ENCODE assay signal across 1 cellular context in genomic region chr19:51594774-51595109, GRCh38.
TF ChIP-seq lines count a peak whose summit lies in the region.

No MANE protein-coding gene starts in this region.

TF ChIP-seq in K562, 482 proteins besides CTCF, POLR2A, EP300 and RAD21 (continued from another document):
- TF ChIP-seq CEBPG (CRISPR knock-in tag; IDR thresholded peaks at IDR 0.05) (no peak), CEBPG (tag; conservative IDR thresholded peaks at IDR 0.05 in 1 of 2, IDR thresholded peaks at IDR 0.05 in 1 of 2) (no peak), SMC3 (conservative IDR thresholded peaks at IDR 0.05; ENCODE audit: insufficient read depth, low read depth, low read length) (no peak), ZNF740 (CRISPR knock-in tag; IDR thresholded peaks at IDR 0.05) (no peak), ZNF740 (tag; IDR thresholded peaks at IDR 0.05) (no peak), TFE3 (CRISPR knock-in tag; IDR thresholded peaks at IDR 0.05) (no peak), HDGF (IDR thresholded peaks at IDR 0.05) (0 out of 2 replicates have a peak, but pooled peaks have one; percentile 56), ZNF263 (CRISPR knock-in tag; IDR thresholded peaks at IDR 0.05; ENCODE audit: borderline replicate concordance) (peak; percentile 46; the same call in 1 of the 2 replicates), DIDO1 (tag; IDR thresholded peaks at IDR 0.05; ENCODE audit: low read depth) (no peak), ZBTB40 (IDR thresholded peaks at IDR 0.05) (no peak), ZBTB40 (CRISPR knock-in tag; IDR thresholded peaks at IDR 0.05) (no peak), MAZ (CRISPR knock-in tag; conservative IDR thresholded peaks at IDR 0.05 in 1 of 2, IDR thresholded peaks at IDR 0.05 in 1 of 2) (peak in 1 of 2 experiments; percentile 21; a peak in 1 of 4 replicates), TEAD4 (IDR thresholded peaks at IDR 0.05; ENCODE audit: low read length) (no peak), TEAD4 (CRISPR knock-in tag; IDR thresholded peaks at IDR 0.05; ENCODE audit: borderline replicate concordance) (no peak), SMARCA5 (IDR thresholded peaks at IDR 0.05) (no peak), BHLHE40 (IDR thresholded peaks at IDR 0.05; ENCODE audit: low read length) (no peak), KLF1 (tag; IDR thresholded peaks at IDR 0.05) (no peak), GABPB1 (CRISPR knock-in tag; IDR thresholded peaks at IDR 0.05) (no peak), MCM5 (IDR thresholded peaks at IDR 0.05; ENCODE audit: low read depth) (no peak), XRCC4 (IDR thresholded peaks at IDR 0.05; ENCODE audit: extremely low read depth, insufficient read depth, insufficient read length) (no peak), PHB (CRISPR knock-in tag; IDR thresholded peaks at IDR 0.05) (no peak), KAT8 (IDR thresholded peaks at IDR 0.05; ENCODE audit: low read depth) (no peak), CHAMP1 (IDR thresholded peaks at IDR 0.05) (no peak), EHMT2 (IDR thresholded peaks at IDR 0.05) (0 out of 2 replicates have a peak, but pooled peaks have one; percentile 9), ZFP36 (IDR thresholded peaks at IDR 0.05; ENCODE audit: low read depth, low read length, partially characterized antibody) (no peak), MIER1 (IDR thresholded peaks at IDR 0.05; ENCODE audit: low read depth) (no peak), PHTF2 (CRISPR knock-in tag; IDR thresholded peaks at IDR 0.05) (no peak), NR1H2 (CRISPR knock-in tag; IDR thresholded peaks at IDR 0.05) (no peak), ILF3 (IDR thresholded peaks at IDR 0.05; ENCODE audit: borderline replicate concordance) (no peak), HNRNPH1 (optimal IDR thresholded peaks at IDR 0.05; ENCODE audit: low read depth, low read length) (no peak), NR2C2 (CRISPR knock-in tag; IDR thresholded peaks at IDR 0.05) (no peak), NR2C2 (tag; IDR thresholded peaks at IDR 0.05) (peak; percentile 55), FOSL1 (tag; conservative IDR thresholded peaks at IDR 0.05) (0 out of 2 replicates have a peak, but pooled peaks have one; percentile 0), OTX1 (CRISPR knock-in tag; IDR thresholded peaks at IDR 0.05) (no peak), NR3C1 (CRISPR knock-in tag; IDR thresholded peaks at IDR 0.05) (no peak), BRF1 (IDR thresholded peaks at IDR 0.05; ENCODE audit: borderline replicate concordance, extremely low read depth, insufficient read length) (no peak), USF1 (CRISPR knock-in tag; IDR thresholded peaks at IDR 0.05) (no peak), MXI1 (IDR thresholded peaks at IDR 0.05; ENCODE audit: low read depth, low read length) (no peak), L3MBTL2 (IDR thresholded peaks at IDR 0.05) (no peak), RBFOX2 (IDR thresholded peaks at IDR 0.05; ENCODE audit: low read depth, low read length) (0 out of 2 replicates have a peak, but pooled peaks have one; percentile 22), ESRRA (IDR thresholded peaks at IDR 0.05; ENCODE audit: borderline replicate concordance, low read depth) (0 out of 2 replicates have a peak, but pooled peaks have one; percentile 1), NBN (IDR thresholded peaks at IDR 0.05; ENCODE audit: low read depth) (no peak), SMAD1 (IDR thresholded peaks at IDR 0.05; ENCODE audit: low read depth, low read length, partially characterized antibody) (no peak), ZNF57 (CRISPR knock-in tag; IDR thresholded peaks at IDR 0.05) (no peak)
- TF ChIP-seq, protein P1, sequence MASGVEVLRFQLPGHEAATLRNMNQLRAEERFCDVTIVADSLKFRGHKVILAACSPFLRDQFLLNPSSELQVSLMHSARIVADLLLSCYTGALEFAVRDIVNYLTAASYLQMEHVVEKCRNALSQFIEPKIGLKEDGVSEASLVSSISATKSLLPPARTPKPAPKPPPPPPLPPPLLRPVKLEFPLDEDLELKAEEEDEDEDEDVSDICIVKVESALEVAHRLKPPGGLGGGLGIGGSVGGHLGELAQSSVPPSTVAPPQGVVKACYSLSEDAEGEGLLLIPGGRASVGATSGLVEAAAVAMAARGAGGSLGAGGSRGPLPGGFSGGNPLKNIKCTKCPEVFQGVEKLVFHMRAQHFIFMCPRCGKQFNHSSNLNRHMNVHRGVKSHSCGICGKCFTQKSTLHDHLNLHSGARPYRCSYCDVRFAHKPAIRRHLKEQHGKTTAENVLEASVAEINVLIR (CRISPR knock-in tag; IDR thresholded peaks at IDR 0.05) = no peak
- TF ChIP-seq, protein P2, sequence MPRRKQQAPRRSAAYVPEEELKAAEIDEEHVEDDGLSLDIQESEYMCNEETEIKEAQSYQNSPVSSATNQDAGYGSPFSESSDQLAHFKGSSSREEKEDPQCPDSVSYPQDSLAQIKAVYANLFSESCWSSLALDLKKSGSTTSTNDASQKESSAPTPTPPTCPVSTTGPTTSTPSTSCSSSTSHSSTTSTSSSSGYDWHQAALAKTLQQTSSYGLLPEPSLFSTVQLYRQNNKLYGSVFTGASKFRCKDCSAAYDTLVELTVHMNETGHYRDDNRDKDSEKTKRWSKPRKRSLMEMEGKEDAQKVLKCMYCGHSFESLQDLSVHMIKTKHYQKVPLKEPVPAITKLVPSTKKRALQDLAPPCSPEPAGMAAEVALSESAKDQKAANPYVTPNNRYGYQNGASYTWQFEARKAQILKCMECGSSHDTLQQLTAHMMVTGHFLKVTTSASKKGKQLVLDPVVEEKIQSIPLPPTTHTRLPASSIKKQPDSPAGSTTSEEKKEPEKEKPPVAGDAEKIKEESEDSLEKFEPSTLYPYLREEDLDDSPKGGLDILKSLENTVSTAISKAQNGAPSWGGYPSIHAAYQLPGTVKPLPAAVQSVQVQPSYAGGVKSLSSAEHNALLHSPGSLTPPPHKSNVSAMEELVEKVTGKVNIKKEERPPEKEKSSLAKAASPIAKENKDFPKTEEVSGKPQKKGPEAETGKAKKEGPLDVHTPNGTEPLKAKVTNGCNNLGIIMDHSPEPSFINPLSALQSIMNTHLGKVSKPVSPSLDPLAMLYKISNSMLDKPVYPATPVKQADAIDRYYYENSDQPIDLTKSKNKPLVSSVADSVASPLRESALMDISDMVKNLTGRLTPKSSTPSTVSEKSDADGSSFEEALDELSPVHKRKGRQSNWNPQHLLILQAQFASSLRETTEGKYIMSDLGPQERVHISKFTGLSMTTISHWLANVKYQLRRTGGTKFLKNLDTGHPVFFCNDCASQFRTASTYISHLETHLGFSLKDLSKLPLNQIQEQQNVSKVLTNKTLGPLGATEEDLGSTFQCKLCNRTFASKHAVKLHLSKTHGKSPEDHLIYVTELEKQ (CRISPR knock-in tag; IDR thresholded peaks at IDR 0.05) = no peak
